Comparison of ENCODE assay signal across 9 cellular contexts in the genomic region with DNA sequence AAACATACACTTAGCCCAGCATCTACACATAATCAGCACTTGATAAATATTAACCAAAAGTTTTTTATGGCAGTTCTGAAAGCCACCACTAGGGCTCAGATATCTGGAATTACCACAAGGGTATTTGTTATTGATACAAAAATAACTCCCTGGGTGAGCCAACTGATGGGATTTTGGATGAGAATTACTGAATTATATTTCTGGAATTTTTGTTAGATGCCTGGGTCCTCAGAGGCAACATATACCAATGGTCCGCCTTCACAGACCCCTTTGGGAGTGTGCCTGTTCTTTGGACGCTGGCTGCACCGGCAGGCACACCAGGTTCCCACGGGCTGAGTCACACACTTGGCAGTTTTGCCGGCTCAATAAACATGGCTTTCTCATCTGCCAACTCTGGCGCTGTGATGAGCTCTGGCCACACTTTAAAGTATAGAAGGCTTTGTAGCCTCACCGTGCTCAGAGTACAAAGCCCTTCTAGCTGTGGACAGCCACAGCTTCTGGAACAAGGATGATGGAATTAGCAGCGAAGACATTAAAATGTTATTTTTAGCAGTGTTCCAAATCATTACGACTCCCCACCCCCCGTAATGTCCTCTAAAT. TPM values are rescaled to one million over a fixed set of nuclear protein-coding genes. Genes with fewer than 3 reads are reported as not detected.
DNase-seq lines count a peak whose midpoint lies in the region; ATAC-seq and TF ChIP-seq lines count a peak whose summit lies in the region.
"Had no signal": no experiment of that assay in that cellular context is flagged by ENCODE, and none has a peak within 500 bp of the region (broad histone marks: within the 10 kb centered on the region; RNA-seq: fewer than 3 reads in every experiment).

No MANE protein-coding gene starts in this region.

- no peaks in the 10 kb centered on the region for H4K20me1 ChIP-seq in neural progenitor cell (ENCODE audit: low read depth)

- CTCF ChIA-PET in HEK293T (lab: Yijun Ruan, JAX) = interaction anchor here (0.6 to 1.0 kb wide), 14 partner anchors 12 to 199 kb away, joined by 3 to 6 read pairs (median 3); no protein-coding TSS in a partner anchor

- H3K9ac ChIP-seq in neural progenitor cell = no peak overlapping the region

- peaks cover 3% of the 10 kb centered on the region for H3K27me3 Mint-ChIP-seq in neural progenitor cell (ENCODE audit: insufficient read depth, low read depth)
- H3K27me3 Mint-ChIP-seq in activated naive CD8-positive, alpha-beta T cell treated with anti-CD3 and anti-CD28 coated beads, Interleukin-2, amount 50 U/mL, for 24 hours = peaks cover 3% of the 10 kb centered on the region
- H3K27me3 Mint-ChIP-seq: activated naive CD4-positive, alpha-beta T cell treated with anti-CD3 and anti-CD28 coated beads, Interleukin-2, amount 50 U/mL, for 24 hours had no signal

- no peak overlapping the region for H3K4me3 ChIP-seq in neural progenitor cell

- H3K4me3 Mint-ChIP-seq in neural progenitor cell = no peak overlapping the region
- H3K4me3 Mint-ChIP-seq in activated naive CD8-positive, alpha-beta T cell treated with anti-CD3 and anti-CD28 coated beads, Interleukin-2, amount 50 U/mL, for 24 hours = no peak overlapping the region
- H3K4me3 Mint-ChIP-seq: activated naive CD4-positive, alpha-beta T cell treated with anti-CD3 and anti-CD28 coated beads, Interleukin-2, amount 50 U/mL, for 24 hours had no signal

- no peaks in the 10 kb centered on the region for H3K36me3 ChIP-seq in neural progenitor cell

- H3F3A ChIP-seq in neural progenitor cell (ENCODE audit: low read depth) = no peaks in the 10 kb centered on the region

- no peaks in the 10 kb centered on the region for H3K4me1 ChIP-seq in neural progenitor cell

- H3K4me1 Mint-ChIP-seq in neural progenitor cell = no peaks in the 10 kb centered on the region
- peaks cover 1% of the 10 kb centered on the region for H3K4me1 Mint-ChIP-seq in activated naive CD8-positive, alpha-beta T cell treated with anti-CD3 and anti-CD28 coated beads, Interleukin-2, amount 50 U/mL, for 24 hours

- H3K79me2 ChIP-seq in neural progenitor cell (ENCODE audit: low read depth) = no peaks in the 10 kb centered on the region

- POLR2A ChIA-PET in HEK293T (lab: Yijun Ruan, JAX) = no interaction called here

- H3K27ac ChIP-seq in 22Rv1 (peak overlapping the region; percentile 73), neural progenitor cell (no peak overlapping the region)

- H3K36me3 Mint-ChIP-seq in neural progenitor cell = no peaks in the 10 kb centered on the region
- no peaks in the 10 kb centered on the region for H3K36me3 Mint-ChIP-seq in activated naive CD8-positive, alpha-beta T cell treated with anti-CD3 and anti-CD28 coated beads, Interleukin-2, amount 50 U/mL, for 24 hours (ENCODE audit: low read depth)
- H3K36me3 Mint-ChIP-seq: activated naive CD4-positive, alpha-beta T cell treated with anti-CD3 and anti-CD28 coated beads, Interleukin-2, amount 50 U/mL, for 24 hours had no signal

- H2AFZ ChIP-seq in neural progenitor cell (replicated peaks) = no peak overlapping the region

- DNase-seq in HEK293T (ENCODE audit: extremely low spot score) (peak; percentile 57), RKO (ENCODE audit: low spot score) (peak; percentile 85), fibroblast of peridontal ligament (ENCODE audit: extremely low read depth) (peak; percentile 90), neural progenitor cell (ENCODE audit: low spot score) (no peak)
- no peak for DNase-seq in activated naive CD8-positive, alpha-beta T cell treated with anti-CD3 and anti-CD28 coated beads, Interleukin-2, amount 50 U/mL, for 24 hours

- ATAC-seq in GM21360 (IDR thresholded peaks at IDR 0.05; ENCODE audit: unreplicated experiment) (no peak), GM21526 (IDR thresholded peaks at IDR 0.05; ENCODE audit: low FRiP score, unreplicated experiment) (no peak)
- ATAC-seq in activated naive CD8-positive, alpha-beta T cell treated with anti-CD3 and anti-CD28 coated beads, Interleukin-2, amount 50 U/mL, for 24 hours = no peak

- no peaks in the 10 kb centered on the region for H3K9me3 ChIP-seq in neural progenitor cell (ENCODE audit: low read depth)

- no peak overlapping the region for H3K27ac Mint-ChIP-seq in neural progenitor cell
- no peak overlapping the region for H3K27ac Mint-ChIP-seq in activated naive CD8-positive, alpha-beta T cell treated with anti-CD3 and anti-CD28 coated beads, Interleukin-2, amount 50 U/mL, for 24 hours
- H3K27ac Mint-ChIP-seq: activated naive CD4-positive, alpha-beta T cell treated with anti-CD3 and anti-CD28 coated beads, Interleukin-2, amount 50 U/mL, for 24 hours had no signal

- H3K27me3 ChIP-seq in neural progenitor cell = no peaks in the 10 kb centered on the region

- H3K4me2 ChIP-seq in neural progenitor cell = no peak overlapping the region

- TF ChIP-seq CTCF in 22Rv1 (IDR thresholded peaks at IDR 0.05) (peak; percentile 93), neural progenitor cell (IDR thresholded peaks at IDR 0.05) (peak; percentile 68)

- H3K9me3 Mint-ChIP-seq in neural progenitor cell = peaks cover 7% of the 10 kb centered on the region
- no peaks in the 10 kb centered on the region for H3K9me3 Mint-ChIP-seq in activated naive CD8-positive, alpha-beta T cell treated with anti-CD3 and anti-CD28 coated beads, Interleukin-2, amount 50 U/mL, for 24 hours
- H3K9me3 Mint-ChIP-seq: activated naive CD4-positive, alpha-beta T cell treated with anti-CD3 and anti-CD28 coated beads, Interleukin-2, amount 50 U/mL, for 24 hours had no signal

TF ChIP-seq in HEK293T, 16 proteins besides CTCF, POLR2A, EP300 and RAD21:
- TF ChIP-seq SP1 (IDR thresholded peaks at IDR 0.05) = no peak
- no peak for TF ChIP-seq CTBP1 (IDR thresholded peaks at IDR 0.05; ENCODE audit: borderline replicate concordance)
- no peak for TF ChIP-seq SUZ12 (IDR thresholded peaks at IDR 0.05)
- no peak for TF ChIP-seq LEF1 (IDR thresholded peaks at IDR 0.05; ENCODE audit: borderline replicate concordance)
- no peak for TF ChIP-seq ZNF384 (IDR thresholded peaks at IDR 0.05)
- no peak for TF ChIP-seq TARDBP (IDR thresholded peaks at IDR 0.05)
- TF ChIP-seq ELF4 (IDR thresholded peaks at IDR 0.05) = no peak
- TF ChIP-seq L3MBTL2 (conservative IDR thresholded peaks at IDR 0.05) = no peak
- no peak for TF ChIP-seq PKNOX1 (IDR thresholded peaks at IDR 0.05)
- no peak for TF ChIP-seq FOXK2 (IDR thresholded peaks at IDR 0.05)
- TF ChIP-seq ARNT (IDR thresholded peaks at IDR 0.05) = no peak
- TF ChIP-seq FOXA1 (IDR thresholded peaks at IDR 0.05) = no peak
TF ChIP-seq in HEK293T: peak in this region for 0.

RNA-seq across cellular contexts. Expression of gene EEPD1, which starts 24.5 kb away (rescaled TPM):
- 1.1 and 6.5 TPM in 2 replicates for total RNA-seq in neural progenitor cell (ENCODE audit: low replicate concordance)

Comparison
In these comparisons a context has a peak if more than half of its experiments do, and no peak if none do; other contexts are left out.
1. DNase-seq: peak in HEK293T (single experiment), RKO (single experiment) and fibroblast of peridontal ligament (single experiment); none in neural progenitor cell (single experiment) and activated naive CD8-positive, alpha-beta T cell treated with anti-CD3 and anti-CD28 coated beads, Interleukin-2, amount 50 U/mL, for 24 hours (single experiment).